Comparison of ENCODE assay signal across 15 cellular contexts in the genomic region with DNA sequence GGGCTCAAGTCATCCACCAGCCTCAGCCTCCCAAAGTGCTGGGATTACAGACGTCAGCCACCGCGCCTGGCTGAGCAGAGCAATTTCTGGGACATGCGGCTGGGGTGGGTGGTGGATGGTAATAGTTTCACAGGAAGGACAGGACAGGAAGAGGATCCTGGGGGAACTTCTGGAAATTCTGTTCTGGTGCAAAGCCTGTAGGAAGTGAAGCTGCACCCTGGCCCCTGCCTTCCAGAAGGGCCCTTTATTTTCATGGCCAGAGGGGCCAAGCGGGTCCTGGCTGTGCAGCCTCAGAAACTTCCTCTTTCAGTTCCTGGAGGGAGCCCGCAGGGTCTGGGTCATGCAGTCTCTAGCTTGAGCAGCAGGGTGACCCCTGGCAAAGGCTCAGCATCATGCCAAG. TPM values are rescaled to one million over a fixed set of nuclear protein-coding genes. Genes with fewer than 3 reads are reported as not detected.
DNase-seq lines count a peak whose midpoint lies in the region; ATAC-seq and TF ChIP-seq lines count a peak whose summit lies in the region.
"Had no signal": no experiment of that assay in that cellular context is flagged by ENCODE, and none has a peak within 500 bp of the region (broad histone marks: within the 10 kb centered on the region; RNA-seq: fewer than 3 reads in every experiment).

No MANE protein-coding gene starts in this region.

- H3K27me3 Mint-ChIP-seq in dendritic cell treated with granulocyte-macrophage colony-stimulating factor and Interleukin-4, amounts not matched to agents 40 ng/mL and 50 ng/mL, for 4 days, result no peaks in the 10 kb centered on the region
- H3K27me3 Mint-ChIP-seq: CD4-positive, alpha-beta memory T cell had no signal

- no peaks in the 10 kb centered on the region for H4K20me1 ChIP-seq in hepatocyte (ENCODE audit: insufficient read depth, poor library complexity, severe bottlenecking)

- WGBS in hepatocyte (ENCODE audit: low lambda C conversion rate, missing lambda C conversion rate), result 85% methylated on average over 6 of the region's 6 CpGs

- H3K36me3 Mint-ChIP-seq in dendritic cell treated with granulocyte-macrophage colony-stimulating factor and Interleukin-4, amounts not matched to agents 40 ng/mL and 50 ng/mL, for 4 days (ENCODE audit: low read depth), result no peaks in the 10 kb centered on the region
- H3K36me3 Mint-ChIP-seq: CD4-positive, alpha-beta memory T cell had no signal

- DNase-seq in NOMO-1 treated with dmso at 0.1 percent for 144 hours (lab: John Stamatoyannopoulos, UW; ENCODE audit: unreplicated experiment) (peak; percentile 75), posterior vena cava (ENCODE audit: low spot score) (peak; percentile 83), hepatocyte (ENCODE audit: low spot score) (no peak), NCI-H510A (lab: John Stamatoyannopoulos, UW) (no peak), DMS153 (lab: John Stamatoyannopoulos, UW) (no peak)
- DNase-seq: activated naive CD4-positive, alpha-beta T cell treated with anti-CD3 and anti-CD28 coated beads, Interleukin-2, amount 50 U/mL, for 16 hours; CD4-positive, alpha-beta memory T cell; MM.1S; NCI-H226; stomach; T-helper 9 cell had no signal

- H3K9me2 ChIP-seq in hepatocyte (replicated peaks; ENCODE audit: insufficient read depth), result no peaks in the 10 kb centered on the region

- no peak for ATAC-seq in GM21723 (IDR thresholded peaks at IDR 0.05; ENCODE audit: unreplicated experiment)

- no peaks in the 10 kb centered on the region for H3K36me3 ChIP-seq in hepatocyte (replicated peaks; ENCODE audit: insufficient read depth, low read depth)
- H3K36me3 ChIP-seq: stomach had no signal

- no peaks in the 10 kb centered on the region for H3K9me3 ChIP-seq in hepatocyte (ENCODE audit: low read depth)
- H3K9me3 ChIP-seq: stomach had no signal

- peaks cover 62% of the 10 kb centered on the region for H3K4me1 Mint-ChIP-seq in dendritic cell treated with granulocyte-macrophage colony-stimulating factor and Interleukin-4, amounts not matched to agents 40 ng/mL and 50 ng/mL, for 4 days (ENCODE audit: low read depth)

- H3K4me3 ChIP-seq in hepatocyte, result no peak overlapping the region
- H3K4me3 ChIP-seq: stomach had no signal

- no peak overlapping the region for H2AFZ ChIP-seq in hepatocyte

- peak overlapping the region; percentile 2 for H3K4me3 Mint-ChIP-seq in dendritic cell treated with granulocyte-macrophage colony-stimulating factor and Interleukin-4, amounts not matched to agents 40 ng/mL and 50 ng/mL, for 4 days
- H3K4me3 Mint-ChIP-seq: CD4-positive, alpha-beta memory T cell had no signal

- no peaks in the 10 kb centered on the region for H3K9me3 Mint-ChIP-seq in dendritic cell treated with granulocyte-macrophage colony-stimulating factor and Interleukin-4, amounts not matched to agents 40 ng/mL and 50 ng/mL, for 4 days
- H3K9me3 Mint-ChIP-seq: CD4-positive, alpha-beta memory T cell had no signal

- H3K4me2 ChIP-seq in hepatocyte, result no peak overlapping the region

- no peaks in the 10 kb centered on the region for H3K4me1 ChIP-seq in hepatocyte (ENCODE audit: insufficient read depth)

- intact Hi-C loops in dendritic cell treated with granulocyte-macrophage colony-stimulating factor and Interleukin-4, amounts not matched to agents 40 ng/mL and 50 ng/mL, for 4 days (cut with micrococcal nuclease), result no loop called here
- intact Hi-C loops in posterior vena cava (cut with DNase I), result loop anchor here in 1 of 2 donors (5.0 kb wide), 1 partner anchor 225 kb away; no protein-coding TSS in a partner anchor

- no peaks in the 10 kb centered on the region for H3K27me3 ChIP-seq in hepatocyte
- H3K27me3 ChIP-seq: stomach had no signal

- H3K27ac ChIP-seq in hepatocyte, result no peak overlapping the region

- TF ChIP-seq CTCF in GM12873 (IDR thresholded peaks at IDR 0.05; ENCODE audit: insufficient read depth, low read depth, low read length, missing control alignments) (peak; percentile 5), hepatocyte (IDR thresholded peaks at IDR 0.05; ENCODE audit: poor library complexity) (no peak)

- no peaks in the 10 kb centered on the region for H3K79me2 ChIP-seq in hepatocyte

- H3K27ac Mint-ChIP-seq in dendritic cell treated with granulocyte-macrophage colony-stimulating factor and Interleukin-4, amounts not matched to agents 40 ng/mL and 50 ng/mL, for 4 days, result peak overlapping the region; percentile 100
- H3K27ac Mint-ChIP-seq: CD4-positive, alpha-beta memory T cell had no signal

RNA-seq across cellular contexts. Expression of a gene that starts 15.7 kb away (rescaled TPM):
- 1 to 10 TPM; 7.7 to 9.1 TPM for total RNA-seq in posterior vena cava
- 8.3 and 9.2 TPM in 2 replicates for total RNA-seq in hepatocyte
- polyA plus RNA-seq in hepatocyte, result 1.2 and 1.3 TPM in 2 replicates

RNA-seq across cellular contexts. Expression of a gene that starts 24.3 kb away (rescaled TPM):
- total RNA-seq in posterior vena cava (10 to 100 TPM in 1 of 2 donors, 1 to 10 TPM in 1; 7.6 to 13.2 TPM), hepatocyte (3.7 and 5.0 TPM in 2 replicates)
- 20.5 and 21.3 TPM in 2 replicates for polyA plus RNA-seq in hepatocyte
- polyA plus RNA-seq: neural cell had no signal

Comparison
In these comparisons a context has a peak if more than half of its experiments do, and no peak if none do; other contexts are left out.
1. DNase-seq: peak in NOMO-1 treated with dmso at 0.1 percent for 144 hours (single experiment) and posterior vena cava (single experiment); none in hepatocyte (single experiment), NCI-H510A (single experiment) and DMS153 (single experiment).